34 cellular contexts compared by ENCODE assay signal in the genomic region with DNA sequence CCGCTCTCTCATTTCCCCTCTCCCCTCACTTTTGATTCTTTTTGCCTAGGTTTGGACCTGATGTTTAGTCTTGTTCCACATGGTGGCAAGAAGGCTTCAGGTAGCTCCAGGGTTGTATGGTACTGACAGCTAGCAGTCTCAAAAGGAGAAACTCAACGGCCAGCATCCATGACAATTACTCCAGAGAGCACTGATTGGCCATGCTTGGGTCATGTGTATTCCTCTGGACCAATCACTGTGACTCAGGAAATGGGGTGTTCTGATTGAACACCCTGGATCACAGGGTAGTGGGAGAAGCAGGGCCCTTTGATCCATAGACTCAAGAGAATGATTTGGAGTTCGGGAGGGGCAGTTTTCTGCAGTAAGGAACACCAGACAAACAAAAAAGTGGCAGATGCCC.
"Had no signal": no experiment of that assay in that cellular context is flagged by ENCODE, and none has a peak within 500 bp of the region (broad histone marks: within the 10 kb centered on the region; RNA-seq: fewer than 3 reads in every experiment).

No MANE protein-coding gene starts in this region.

- ATAC-seq: activated CD4-positive, alpha-beta T cell treated with anti-CD3 and anti-CD28 coated beads for 36 hours; activated naive CD4-positive, alpha-beta T cell treated with anti-CD3 and anti-CD28 coated beads, Interleukin-2, amount 50 U/mL, for 72 hours; activated T-cell treated with anti-CD3 and anti-CD28 coated beads, Interleukin-2, amount 50 U/mL, for 72 hours; gastroesophageal sphincter; T-helper 17 cell had no signal

- H3K4me1 ChIP-seq: ascending aorta, breast epithelium, colonic mucosa, gastroesophageal sphincter had no signal

- H3K9me3 ChIP-seq: ascending aorta, breast epithelium, colonic mucosa, esophagus squamous epithelium, gastroesophageal sphincter had no signal

- H3K36me3 ChIP-seq: ascending aorta, breast epithelium, cardiac muscle cell, colonic mucosa, esophagus squamous epithelium, gastroesophageal sphincter, WERI-Rb-1 had no signal

- H3K36me3 Mint-ChIP-seq: brain had no signal

- H3K27me3 Mint-ChIP-seq: activated CD4-positive, alpha-beta T cell treated with anti-CD3 and anti-CD28 coated beads for 36 hours; activated naive CD8-positive, alpha-beta T cell treated with anti-CD3 and anti-CD28 coated beads, Interleukin-2, amount 10 ng/mL, durations not matched to agents 7 days and 5 days; activated T-cell treated with anti-CD3 and anti-CD28 coated beads, Interleukin-2, amount 50 U/mL, for 24 hours; brain; T-helper 17 cell had no signal

- H3K27ac ChIP-seq: ascending aorta, breast epithelium, cardiac muscle cell, colonic mucosa, epithelial cell of prostate, esophagus squamous epithelium, gastroesophageal sphincter, WERI-Rb-1 had no signal

- H3K27me3 ChIP-seq: ascending aorta, breast epithelium, cardiac muscle cell, colonic mucosa, esophagus squamous epithelium, gastroesophageal sphincter had no signal

- H3K4me3 Mint-ChIP-seq: activated CD4-positive, alpha-beta memory T cell treated with anti-CD3 and anti-CD28 coated beads, Interleukin-2, amount 10 ng/mL, durations not matched to agents 7 days and 5 days; activated CD4-positive, alpha-beta T cell treated with anti-CD3 and anti-CD28 coated beads for 36 hours; activated CD4-positive, alpha-beta T cell treated with anti-CD3 and anti-CD28 coated beads, Interleukin-2, amount 10 ng/mL, durations not matched to agents 7 days and 5 days; activated naive CD4-positive, alpha-beta T cell treated with anti-CD3 and anti-CD28 coated beads, Interleukin-2, amount 10 ng/mL, durations not matched to agents 7 days and 5 days; activated naive CD8-positive, alpha-beta T cell treated with anti-CD3 and anti-CD28 coated beads, Interleukin-2, amount 10 ng/mL, durations not matched to agents 7 days and 5 days; activated T-cell treated with anti-CD3 and anti-CD28 coated beads, Interleukin-2, amount 50 U/mL, for 24 hours; activated T-cell treated with anti-CD3 and anti-CD28 coated beads, Interleukin-2, amount 50 U/mL, for 72 hours; T-helper 17 cell; T-helper 2 cell treated with Interferon-gamma antibody and Interleukin-4, amounts not matched to agents 5 μg/mL and 100 μg/mL, for 36 hours had no signal

- H3K9me3 Mint-ChIP-seq: activated CD4-positive, alpha-beta memory T cell treated with anti-CD3 and anti-CD28 coated beads, Interleukin-2, amount 10 ng/mL, durations not matched to agents 7 days and 5 days; activated CD4-positive, alpha-beta T cell treated with anti-CD3 and anti-CD28 coated beads, Interleukin-2, amount 10 ng/mL, durations not matched to agents 7 days and 5 days; activated T-cell treated with anti-CD3 and anti-CD28 coated beads, Interleukin-2, amount 50 U/mL, for 24 hours; activated T-cell treated with anti-CD3 and anti-CD28 coated beads, Interleukin-2, amount 50 U/mL, for 72 hours; brain; T-helper 2 cell treated with Interferon-gamma antibody and Interleukin-4, amounts not matched to agents 5 μg/mL and 100 μg/mL, for 36 hours had no signal

- DNase-seq: activated CD4-positive, alpha-beta memory T cell treated with anti-CD3 and anti-CD28 coated beads, Interleukin-2, amount 10 ng/mL, durations not matched to agents 7 days and 5 days; activated CD4-positive, alpha-beta T cell treated with anti-CD3 and anti-CD28 coated beads for 36 hours; activated CD4-positive, alpha-beta T cell treated with anti-CD3 and anti-CD28 coated beads, Interleukin-2, amount 10 ng/mL, durations not matched to agents 7 days and 5 days; activated CD4-positive, alpha-beta T cell treated with anti-CD3 and anti-CD28 coated beads, Interleukin-2, amount 50 U/mL, for 4 hours; activated CD4-positive, CD25-positive, alpha-beta regulatory T cell; activated CD4-positive, CD25-positive, alpha-beta regulatory T cell treated with anti-CD3 and anti-CD28 coated beads, Interleukin-2, amount 50 U/mL, for 72 hours; activated CD8-positive, alpha-beta memory T cell treated with anti-CD3 and anti-CD28 coated beads, Interleukin-2, amount 50 U/mL, for 48 hours; activated gamma-delta T cell; activated naive CD4-positive, alpha-beta T cell; activated naive CD4-positive, alpha-beta T cell treated with anti-CD3 and anti-CD28 coated beads, Interleukin-2, amount 10 ng/mL, durations not matched to agents 7 days and 5 days; activated naive CD8-positive, alpha-beta T cell treated with anti-CD3 and anti-CD28 coated beads, Interleukin-2, amount 10 ng/mL, durations not matched to agents 7 days and 5 days; activated T-cell treated with anti-CD3 and anti-CD28 coated beads for 4 hours; activated T-cell treated with anti-CD3 and anti-CD28 coated beads, Interleukin-2, amount 50 U/mL, for 24 hours; activated T-cell treated with anti-CD3 and anti-CD28 coated beads, Interleukin-2, amount 50 U/mL, for 72 hours; central memory CD4-positive, alpha-beta T cell; cerebellar nuclear complex; colonic mucosa; effector CD8-positive, alpha-beta T cell; esophagus squamous epithelium; foreskin melanocyte; T-helper 1 cell; T-helper 17 cell; T1000; WERI-Rb-1 had no signal

- H3K4me3 ChIP-seq: ascending aorta, breast epithelium, cardiac muscle cell, colonic mucosa, esophagus squamous epithelium, gastroesophageal sphincter had no signal

- FAIRE-seq: endometrium, endothelial cell of umbilical vein had no signal

- H3K27ac Mint-ChIP-seq: activated CD4-positive, alpha-beta memory T cell treated with anti-CD3 and anti-CD28 coated beads, Interleukin-2, amount 10 ng/mL, durations not matched to agents 7 days and 5 days; activated CD4-positive, alpha-beta T cell treated with anti-CD3 and anti-CD28 coated beads for 36 hours; activated CD4-positive, alpha-beta T cell treated with anti-CD3 and anti-CD28 coated beads, Interleukin-2, amount 10 ng/mL, durations not matched to agents 7 days and 5 days; activated naive CD4-positive, alpha-beta T cell treated with anti-CD3 and anti-CD28 coated beads, Interleukin-2, amount 10 ng/mL, durations not matched to agents 7 days and 5 days; activated naive CD4-positive, alpha-beta T cell treated with anti-CD3 and anti-CD28 coated beads, Interleukin-2, amount 50 U/mL, for 72 hours; activated naive CD8-positive, alpha-beta T cell treated with anti-CD3 and anti-CD28 coated beads, Interleukin-2, amount 10 ng/mL, durations not matched to agents 7 days and 5 days; activated T-cell treated with anti-CD3 and anti-CD28 coated beads, Interleukin-2, amount 50 U/mL, for 24 hours; activated T-cell treated with anti-CD3 and anti-CD28 coated beads, Interleukin-2, amount 50 U/mL, for 72 hours; T-helper 17 cell; T-helper 2 cell treated with Interferon-gamma antibody and Interleukin-4, amounts not matched to agents 5 μg/mL and 100 μg/mL, for 36 hours had no signal
